Comparison of ENCODE assay signal across 14 cellular contexts in the genomic region with DNA sequence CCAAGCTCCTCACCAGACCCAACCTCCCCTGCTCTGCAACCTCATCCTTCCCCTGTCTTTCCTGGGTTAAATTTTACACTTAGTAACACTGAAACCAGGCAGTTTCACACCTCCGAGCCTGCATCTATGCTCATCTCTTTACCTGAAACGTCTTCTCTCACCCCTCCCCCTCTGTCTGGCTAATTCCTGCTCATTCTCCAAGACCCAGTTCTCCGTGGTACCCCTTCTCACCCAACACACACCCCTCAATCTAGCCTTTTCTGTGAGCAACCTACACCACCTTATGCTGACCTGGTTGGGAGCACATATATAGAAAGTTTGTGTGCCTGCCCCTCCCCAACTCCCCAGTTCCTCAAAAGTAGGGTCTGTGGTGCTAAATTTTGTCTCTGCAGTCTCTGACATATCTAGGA. TPM values are rescaled to one million over a fixed set of nuclear protein-coding genes. Genes with fewer than 3 reads are reported as not detected.
DNase-seq lines count a peak whose midpoint lies in the region; ATAC-seq and TF ChIP-seq lines count a peak whose summit lies in the region.
"Had no signal": no experiment of that assay in that cellular context is flagged by ENCODE, and none has a peak within 500 bp of the region (broad histone marks: within the 10 kb centered on the region; RNA-seq: fewer than 3 reads in every experiment).

No MANE protein-coding gene starts in this region.

- WGBS in gastroesophageal sphincter (ENCODE audit: low coverage in 1 of 2), 2 donors = 81 to 90% methylated on average over 3 of the region's 3 CpGs

- H3K27me3 Mint-ChIP-seq in activated CD8-positive, alpha-beta memory T cell treated with anti-CD3 and anti-CD28 coated beads, Interleukin-2, amount 10 ng/mL, durations not matched to agents 7 days and 5 days = peaks cover 33% of the 10 kb centered on the region

- peaks cover 25% of the 10 kb centered on the region for H3K4me1 Mint-ChIP-seq in activated CD8-positive, alpha-beta memory T cell treated with anti-CD3 and anti-CD28 coated beads, Interleukin-2, amount 10 ng/mL, durations not matched to agents 7 days and 5 days

- peak; percentile 29 for DNase-seq in GM13977 (ENCODE audit: low spot score)
- no peak for DNase-seq in activated CD8-positive, alpha-beta memory T cell treated with anti-CD3 and anti-CD28 coated beads, Interleukin-2, amount 10 ng/mL, durations not matched to agents 7 days and 5 days
- no peak for DNase-seq in NCI-H510A (lab: John Stamatoyannopoulos, UW)
- DNase-seq in stimulated activated naive CD4-positive, alpha-beta T cell (lab: John Stamatoyannopoulos, UW) = no peak
- DNase-seq in nucleus accumbens (lab: John Stamatoyannopoulos, UW) = no peak
- DNase-seq: activated gamma-delta T cell, cerebellar nuclear complex, HCEC 1CT had no signal

- peaks cover 2% of the 10 kb centered on the region for H3K36me3 Mint-ChIP-seq in activated CD8-positive, alpha-beta memory T cell treated with anti-CD3 and anti-CD28 coated beads, Interleukin-2, amount 10 ng/mL, durations not matched to agents 7 days and 5 days
- H3K36me3 Mint-ChIP-seq: WTC11 had no signal

- H3K9me3 Mint-ChIP-seq in activated CD8-positive, alpha-beta memory T cell treated with anti-CD3 and anti-CD28 coated beads, Interleukin-2, amount 10 ng/mL, durations not matched to agents 7 days and 5 days (ENCODE audit: low read depth) = peaks cover 5% of the 10 kb centered on the region
- H3K9me3 Mint-ChIP-seq: neural crest cell, WTC11 had no signal

- H3K4me1 ChIP-seq in gastroesophageal sphincter = peaks cover 2 to 40% (median 7%) of the 10 kb centered on the region in 3 donors

- no peak overlapping the region for H3K27ac ChIP-seq in gastroesophageal sphincter
- H3K27ac ChIP-seq: BLaER1 had no signal

- H3K4me3 ChIP-seq in gastroesophageal sphincter = no peak overlapping the region
- H3K4me3 ChIP-seq: BLaER1 had no signal

- TF ChIP-seq EP300 in gastroesophageal sphincter (IDR thresholded peaks at IDR 0.05) = no peak

- no peaks in the 10 kb centered on the region for H3K36me3 ChIP-seq in gastroesophageal sphincter
- H3K36me3 ChIP-seq: BLaER1 had no signal

- no peak overlapping the region for H3K27ac Mint-ChIP-seq in activated CD8-positive, alpha-beta memory T cell treated with anti-CD3 and anti-CD28 coated beads, Interleukin-2, amount 10 ng/mL, durations not matched to agents 7 days and 5 days
- H3K27ac Mint-ChIP-seq: WTC11 had no signal

- peak; percentile 51 for ATAC-seq in GM19395 (IDR thresholded peaks at IDR 0.05; ENCODE audit: unreplicated experiment)
- peak; percentile 27 for ATAC-seq in HG02852 (IDR thresholded peaks at IDR 0.05; ENCODE audit: unreplicated experiment)
- peak; percentile 63 for ATAC-seq in activated CD8-positive, alpha-beta memory T cell treated with anti-CD3 and anti-CD28 coated beads, Interleukin-2, amount 10 ng/mL, durations not matched to agents 7 days and 5 days
- ATAC-seq in gastroesophageal sphincter = no peak
- ATAC-seq: WTC11 had no signal

- TF ChIP-seq CTCF in GM13977 (IDR thresholded peaks at IDR 0.05; ENCODE audit: extremely low read depth, insufficient read depth, missing control alignments) (no peak), gastroesophageal sphincter (IDR thresholded peaks at IDR 0.05) (no peak)

- no peaks in the 10 kb centered on the region for H3K9me3 ChIP-seq in gastroesophageal sphincter

- no peak overlapping the region for H3K4me3 Mint-ChIP-seq in activated CD8-positive, alpha-beta memory T cell treated with anti-CD3 and anti-CD28 coated beads, Interleukin-2, amount 10 ng/mL, durations not matched to agents 7 days and 5 days
- H3K4me3 Mint-ChIP-seq: WTC11 had no signal

- in situ Hi-C loops in GM13977 (cut with MboI; ENCODE audit: low pct_unique_long_range_greater_than_20kb, low sequenced_read_pairs, unreplicated experiment) = no loop called here

- CTCF ChIA-PET in activated CD8-positive, alpha-beta memory T cell treated with anti-CD3 and anti-CD28 coated beads, Interleukin-2, amount 10 ng/mL, durations not matched to agents 7 days and 5 days (lab: Charles Lee) = interaction anchor here (0.5 to 1.1 kb wide), 2 partner anchors 233 to 1276 kb away, joined by 3 to 5 read pairs; no protein-coding TSS in a partner anchor

- TF ChIP-seq POLR2A in gastroesophageal sphincter (IDR thresholded peaks at IDR 0.05) = no peak

- H3K27me3 ChIP-seq in gastroesophageal sphincter = no peaks in the 10 kb centered on the region

RNA-seq across cellular contexts. Expression of gene KIAA1614, which starts 3.7 kb away (rescaled TPM):
- total RNA-seq in activated CD8-positive, alpha-beta memory T cell treated with anti-CD3 and anti-CD28 coated beads, Interleukin-2, amount 10 ng/mL, durations not matched to agents 7 days and 5 days = under 1 TPM; 0.07 to 0.12 TPM
- 10 to 100 TPM; 11.2 to 30.9 (median 16.7) TPM for total RNA-seq in gastroesophageal sphincter

Comparison
In these comparisons a context has a peak if more than half of its experiments do, and no peak if none do; other contexts are left out.
1. RNA of gene KIAA1614, which starts 3.7 kb away (total RNA-seq): 11.2 to 30.9 TPM in gastroesophageal sphincter; 0.07 to 0.12 TPM in activated CD8-positive, alpha-beta memory T cell treated with anti-CD3 and anti-CD28 coated beads, Interleukin-2, amount 10 ng/mL, durations not matched to agents 7 days and 5 days; every median in the first group is over 10 times any median in the second.